Comparison of ENCODE assay signal across 8 cellular contexts in genomic region chr14:66509874-66510273, GRCh38. TPM values are rescaled to one million over a fixed set of nuclear protein-coding genes. Genes with fewer than 3 reads are reported as not detected.
A peak's percentile ranks its signal among the peaks of the same experiment; 100 is the strongest.
DNase-seq lines count a peak whose midpoint lies in the region; ATAC-seq, FAIRE-seq and TF ChIP-seq lines count a peak whose summit lies in the region.

No MANE protein-coding gene starts in this region.

- 82% methylated on average over 4 of the region's 4 CpGs; no CpG with 5 or more reads in 1 of the 2 experiments for WGBS in H1 (ENCODE audit: extremely low coverage in 1 of 2, insufficient coverage in 1 of 2, insufficient read length in 1 of 2, insufficient replicate concordance in 2 of 2, low coverage in 1 of 2, low lambda C conversion rate in 2 of 2, missing lambda C conversion rate in 1 of 2), 2 experiments

- H4K8ac ChIP-seq in H1 (ENCODE audit: extremely low read depth, insufficient read depth, low read length) = no peak overlapping the region

- H3K79me2 ChIP-seq in MM.1S (ENCODE audit: low read length) = peaks cover 62% of the 10 kb centered on the region
- peaks cover 0 to 56% of the 10 kb centered on the region in 2 experiments for H3K79me2 ChIP-seq in H1 (ENCODE audit: control insufficient read depth in 1 of 2, insufficient read depth in 2 of 2, low read length in 2 of 2)
- H3K79me2 ChIP-seq in osteoblast (ENCODE audit: insufficient read depth, low read length) = peaks cover 23% of the 10 kb centered on the region

- H3K23me2 ChIP-seq in H1 (ENCODE audit: low read depth, low read length) = peaks cover 13% of the 10 kb centered on the region

- no peak overlapping the region for H4K91ac ChIP-seq in H1 (replicated peaks; ENCODE audit: insufficient read length, low read length)

- no peak overlapping the region for H2BK20ac ChIP-seq in H1 (ENCODE audit: low read length)

- TF ChIP-seq CTCF in Calu3 (IDR thresholded peaks at IDR 0.05; ENCODE audit: unreplicated experiment) = no peak
- TF ChIP-seq CTCF in MM.1S (IDR thresholded peaks at IDR 0.05; ENCODE audit: low read length) = no peak
- TF ChIP-seq CTCF in H1 (IDR thresholded peaks at IDR 0.05; ENCODE audit: control extremely low read depth in 1 of 3, insufficient read depth in 1 of 3, low read depth in 1 of 3, low read length in 3 of 3) = no peak
- no peak for TF ChIP-seq CTCF in osteoblast (IDR thresholded peaks at IDR 0.05; ENCODE audit: extremely low read depth, low read depth, low read length)
- no peak for TF ChIP-seq CTCF in GM10248 (IDR thresholded peaks at IDR 0.05; ENCODE audit: control extremely low read depth, extremely low read depth, low read depth, missing control alignments)

- H3K4me2 ChIP-seq in MM.1S (ENCODE audit: low read depth, low read length) (peak overlapping the region; percentile 76; the same call in 1 of the 2 replicates), H1 (ENCODE audit: insufficient read depth in 1 of 2, low read depth in 2 of 2, low read length in 2 of 2) (peak overlapping the region; percentile 85 to 87; a peak in 3 of 4 replicates), osteoblast (ENCODE audit: insufficient read depth, low read length) (peak overlapping the region; percentile 92)

- TSS peak; percentile 33 for BruUV-seq in Calu3 (replicated peaks; lab: Mats Ljungman, UMichigan)

- H2AFZ ChIP-seq in MM.1S (ENCODE audit: low read length) = no peak overlapping the region
- no peak overlapping the region for H2AFZ ChIP-seq in H1 (ENCODE audit: low read length)
- no peak overlapping the region for H2AFZ ChIP-seq in osteoblast (ENCODE audit: low read length)

- no peak overlapping the region for H3K27ac ChIP-seq in MM.1S (ENCODE audit: low read length)
- no peak overlapping the region for H3K27ac ChIP-seq in H1 (ENCODE audit: low read depth, low read length)
- H3K27ac ChIP-seq in osteoblast (ENCODE audit: low read depth, low read length) = no peak overlapping the region

- H2BK120ac ChIP-seq in H1 (replicated peaks; ENCODE audit: low read depth, low read length) = no peak overlapping the region

- CTCF ChIA-PET in Calu3 (lab: Charles Lee) = no interaction called here
- CTCF ChIA-PET in H1 (lab: Charles Lee; ENCODE audit: partially characterized antibody) = interaction anchor here (1.1 kb wide), 1 partner anchor 13 kb away, joined by 3 read pairs; no protein-coding TSS in a partner anchor
- CTCF ChIA-PET in GM10248 (lab: Yijun Ruan, JAX) = no interaction called here

- DNase-seq in Calu3 (no peak), MM.1S (no peak), H1 (ENCODE audit: low read depth in 1 of 2, low spot score in 2 of 2) (no peak), osteoblast (ENCODE audit: insufficient read length, low spot score, missing footprints) (peak; percentile 27), 8988T (no peak), NCI-H2081 treated with DMSO at 0.1 percent for 48 hours (lab: John Stamatoyannopoulos, UW) (no peak), GM10248 (ENCODE audit: extremely low spot score) (no peak)

- H3K56ac ChIP-seq in H1 (replicated peaks; ENCODE audit: insufficient read length, low read depth, low read length) = no peak overlapping the region

- H3F3A ChIP-seq in MM.1S (ENCODE audit: insufficient read depth, low read length) = peaks cover 22% of the 10 kb centered on the region

- peaks cover 16% of the 10 kb centered on the region for H3K4me1 Mint-ChIP-seq in Calu3 (ENCODE audit: low read depth, unreplicated experiment)

- peak overlapping the region; percentile 99 for H3K4me3 Mint-ChIP-seq in Calu3 (ENCODE audit: low read depth, unreplicated experiment)

- H3K36me3 Mint-ChIP-seq in Calu3 (ENCODE audit: insufficient read depth, unreplicated experiment) = peaks cover 35% of the 10 kb centered on the region

- H3K4me1 ChIP-seq in MM.1S (ENCODE audit: low read length) (peaks cover 13% of the 10 kb centered on the region; the same call in 1 of the 2 replicates), H1 (replicated peaks in 1 of 4; ENCODE audit: control insufficient read depth in 3 of 4, insufficient read depth in 4 of 4, low read length in 3 of 4) (peaks cover 0 to 3% (median 0%) of the 10 kb centered on the region in 4 experiments; a peak in 2 of 7 replicates), osteoblast (ENCODE audit: insufficient read depth, low read length) (peaks cover 11% of the 10 kb centered on the region)

- H3K27me3 Mint-ChIP-seq in Calu3 (ENCODE audit: unreplicated experiment) = no peaks in the 10 kb centered on the region

- no peak overlapping the region for H3K18ac ChIP-seq in H1 (ENCODE audit: extremely low read depth, low read length)

- no peak for TF ChIP-seq RAD21 in H1 (IDR thresholded peaks at IDR 0.05 in 1 of 2, conservative IDR thresholded peaks at IDR 0.05 in 1 of 2; ENCODE audit: low read depth in 2 of 2, low read length in 2 of 2)

- POLR2A ChIA-PET in H1 (lab: Charles Lee; ENCODE audit: partially characterized antibody) (interaction anchor here (1.2 kb wide), 1 partner anchor 18 kb away, joined by 3 read pairs; no protein-coding TSS in a partner anchor), GM10248 (lab: Yijun Ruan, JAX) (interaction anchor here (1.4 kb wide), 1 partner anchor 140 kb away, joined by 4 read pairs; no protein-coding TSS in a partner anchor)

- no peak overlapping the region for H2BK15ac ChIP-seq in H1 (ENCODE audit: low read length)

- no peak overlapping the region for H3K4ac ChIP-seq in H1 (replicated peaks; ENCODE audit: insufficient read length, low read depth, low read length)

- H2BK12ac ChIP-seq in H1 (ENCODE audit: low read depth, low read length) = no peak overlapping the region

- H3K14ac ChIP-seq in H1 (ENCODE audit: insufficient read length) = no peak overlapping the region

- H3K4me3 ChIP-seq in MM.1S (ENCODE audit: low read length) (peak overlapping the region; percentile 83), H1 (ENCODE audit: extremely low read depth in 1 of 4, insufficient read depth in 2 of 4, low read depth in 3 of 4, low read length in 4 of 4) (peak overlapping the region in 3 of 4 experiments; percentile 82 to 96 (median 89); a peak in 5 of 8 replicates), osteoblast (ENCODE audit: insufficient read depth, low read length) (peak overlapping the region; percentile 93)

- H3K36me3 ChIP-seq in MM.1S (replicated peaks; ENCODE audit: insufficient read depth, low read length) = no peaks in the 10 kb centered on the region
- no peaks in the 10 kb centered on the region for H3K36me3 ChIP-seq in H1 (ENCODE audit: control insufficient read depth in 2 of 4, insufficient read depth in 4 of 4, low read length in 3 of 4)
- no peaks in the 10 kb centered on the region for H3K36me3 ChIP-seq in osteoblast (ENCODE audit: insufficient read depth, low read length)

- no peak for FAIRE-seq in H1 (lab: Jason Lieb, UNC)

- H3K79me1 ChIP-seq in H1 (ENCODE audit: low read depth, low read length) = no peaks in the 10 kb centered on the region

- H4K20me1 ChIP-seq in MM.1S (ENCODE audit: insufficient read depth, low read length) (no peaks in the 10 kb centered on the region; the same call in 1 of the 2 replicates), H1 (replicated peaks in 1 of 2; ENCODE audit: control insufficient read depth in 1 of 2, insufficient read depth in 2 of 2, low read length in 2 of 2) (peaks cover 3 to 4% of the 10 kb centered on the region in 2 experiments), osteoblast (ENCODE audit: insufficient read depth, low read length) (peaks cover 17% of the 10 kb centered on the region)

- H2AK5ac ChIP-seq in H1 (ENCODE audit: low read depth, low read length) = no peak overlapping the region

- no peak overlapping the region for H4K5ac ChIP-seq in H1 (ENCODE audit: insufficient read length, low read depth, low read length)

- no peak for ATAC-seq in GM19395 (IDR thresholded peaks at IDR 0.05; ENCODE audit: unreplicated experiment)

- H3K9ac ChIP-seq in MM.1S (ENCODE audit: low read length) = no peak overlapping the region
- no peak overlapping the region for H3K9ac ChIP-seq in H1 (replicated peaks in 1 of 4; ENCODE audit: extremely low read depth in 1 of 4, low read depth in 3 of 4, low read length in 3 of 4)

- intact Hi-C loops in Calu3 (cut with micrococcal nuclease; ENCODE audit: unreplicated experiment) = loop anchor here (5.0 kb wide), 2 partner anchors 92 to 132 kb away; no protein-coding TSS in a partner anchor

- H3K9me2 ChIP-seq in MM.1S (replicated peaks; ENCODE audit: insufficient read depth, low read length) = no peaks in the 10 kb centered on the region

- no peak for TF ChIP-seq EP300 in H1 (IDR thresholded peaks at IDR 0.05; ENCODE audit: borderline replicate concordance in 1 of 2, low read depth in 2 of 2, low read length in 2 of 2)

- no peak overlapping the region for H3K23ac ChIP-seq in H1 (ENCODE audit: insufficient read length)

- H3K9me3 ChIP-seq in MM.1S (replicated peaks; ENCODE audit: insufficient read depth, low read length) (no peaks in the 10 kb centered on the region), H1 (ENCODE audit: insufficient read depth in 2 of 2, low read depth in 1 of 2, low read length in 1 of 2) (no peaks in the 10 kb centered on the region), osteoblast (ENCODE audit: low read depth, low read length) (no peaks in the 10 kb centered on the region)

- H3K27me3 ChIP-seq in MM.1S (replicated peaks; ENCODE audit: insufficient read depth, low read length) = no peaks in the 10 kb centered on the region
- peaks cover 0 to 11% (median 5%) of the 10 kb centered on the region in 4 experiments; a peak in 4 of 7 replicates for H3K27me3 ChIP-seq in H1 (replicated peaks in 1 of 4; ENCODE audit: control insufficient read depth in 3 of 4, extremely low read depth in 1 of 4, insufficient read depth in 3 of 4, low read length in 3 of 4)
- H3K27me3 ChIP-seq in osteoblast (ENCODE audit: insufficient read depth, low read length) = no peaks in the 10 kb centered on the region

- no peak for TF ChIP-seq POLR2A in H1 (IDR thresholded peaks at IDR 0.05; ENCODE audit: control extremely low read depth in 1 of 2, low read depth in 2 of 2, low read length in 2 of 2)

- H3K27ac Mint-ChIP-seq in Calu3 (ENCODE audit: unreplicated experiment) = peak overlapping the region; percentile 31

- H2BK5ac ChIP-seq in H1 (ENCODE audit: low read depth, low read length) = no peak overlapping the region

- no peaks in the 10 kb centered on the region for H3K9me3 Mint-ChIP-seq in Calu3 (ENCODE audit: low read depth, unreplicated experiment)

RNA-seq across cellular contexts. Expression of gene GPHN, which starts 1.9 kb away (rescaled TPM):
- total RNA-seq in Calu3 (2022) (34.9 and 35.0 TPM in 2 replicates), osteoblast (8.3 and 10.0 TPM in 2 replicates)
- total RNA-seq in H1 (2021; fragmentation: NEBNext Ultra II Directional; extraction: Animal tissue kit (Norgen Biotek cat#: 25700)) = 16.0 and 20.8 TPM in 2 replicates
- polyA plus RNA-seq in H1 (2011; rRNA removed) = 4.7 and 6.0 TPM in 2 replicates
- polyA plus RNA-seq in H1 (2011; cell fraction: cytosol; rRNA removed) = 7.6 TPM
- polyA plus RNA-seq in H1 (2011; cell fraction: nucleus; rRNA removed) = 12.1 TPM
- polyA plus RNA-seq in H1 (2012, experiment 1 of 2) = 8.3 to 16.3 TPM (median 14.8 TPM) in 4 replicates
- 4.5 TPM for polyA plus RNA-seq in H1 (2012, experiment 2 of 2)
- polyA plus RNA-seq in H1 (2013, experiment 1 of 2) = 14.0 TPM
- 11.1 TPM for polyA plus RNA-seq in H1 (2013, experiment 2 of 2)
- 27.6 and 30.3 TPM in 2 replicates for polyA minus RNA-seq in H1 (2011; rRNA and poly(A)+ RNA removed)
- 12.2 TPM for polyA minus RNA-seq in H1 (2011; cell fraction: cytosol; rRNA and poly(A)+ RNA removed)
- 87.3 TPM for polyA minus RNA-seq in H1 (2011; cell fraction: nucleus; rRNA and poly(A)+ RNA removed)

RNA-seq across cellular contexts. Expression of gene CCDC196, which starts 23.7 kb away (rescaled TPM):
- total RNA-seq in Calu3 (2022) = not detected in 2 replicates
- total RNA-seq in H1 (2021; fragmentation: NEBNext Ultra II Directional; extraction: Animal tissue kit (Norgen Biotek cat#: 25700)) = not detected in 2 replicates
- polyA plus RNA-seq in H1 (2011; rRNA removed) = not detected in 2 replicates
- not detected for polyA plus RNA-seq in H1 (2011; cell fraction: cytosol; rRNA removed)
- polyA plus RNA-seq in H1 (2011; cell fraction: nucleus; rRNA removed) = not detected
- not detected in 4 replicates for polyA plus RNA-seq in H1 (2012, experiment 1 of 2)
- not detected for polyA plus RNA-seq in H1 (2012, experiment 2 of 2)
- polyA plus RNA-seq in H1 (2013, experiment 1 of 2) = not detected
- not detected for polyA plus RNA-seq in H1 (2013, experiment 2 of 2)
- not detected in 2 replicates for polyA minus RNA-seq in H1 (2011; rRNA and poly(A)+ RNA removed)
- not detected for polyA minus RNA-seq in H1 (2011; cell fraction: cytosol; rRNA and poly(A)+ RNA removed)
- polyA minus RNA-seq in H1 (2011; cell fraction: nucleus; rRNA and poly(A)+ RNA removed) = not detected
- not detected in 2 replicates for total RNA-seq in osteoblast
